Comparison of ENCODE assay signal across 14 cellular contexts in the genomic region with DNA sequence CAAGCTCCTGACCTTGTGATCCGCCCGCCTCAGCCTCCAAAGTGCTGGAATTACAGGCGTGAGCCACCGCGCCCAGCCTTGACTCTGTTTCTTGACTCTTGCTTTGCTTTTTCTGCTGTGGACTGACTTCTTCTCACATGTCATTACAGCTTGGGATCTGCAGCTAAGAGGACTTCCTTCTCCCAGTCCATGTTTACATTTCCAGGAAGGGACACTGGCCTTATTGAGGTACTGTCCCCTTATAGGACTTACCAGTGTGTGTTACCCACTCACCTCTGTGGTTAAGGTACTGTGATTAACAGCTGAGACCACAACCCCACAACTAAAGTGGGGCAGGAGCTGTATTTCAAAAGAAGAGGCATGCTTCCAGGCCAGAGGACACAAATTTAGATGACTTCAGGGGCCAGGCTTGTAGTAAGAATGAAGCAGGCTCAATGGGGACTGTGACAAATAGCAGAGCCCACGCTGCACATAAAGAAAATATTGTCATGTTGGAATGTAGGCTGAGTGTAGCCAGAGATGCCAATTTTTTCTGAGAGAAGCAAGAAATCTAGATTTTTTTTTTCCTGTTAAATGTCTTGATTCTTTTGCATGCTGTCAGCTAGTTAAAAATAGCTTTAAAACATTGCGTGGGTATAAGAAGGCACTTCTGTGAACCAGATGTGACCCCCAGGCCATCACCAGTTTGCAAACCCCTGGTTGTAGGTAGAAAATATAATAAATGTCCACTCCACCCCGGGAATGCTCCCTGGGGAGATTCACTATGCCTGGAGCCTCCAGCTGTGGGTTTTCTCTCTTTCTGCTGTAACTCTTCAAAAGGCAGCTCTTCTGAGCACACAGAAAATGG.
A peak's percentile ranks its signal among the peaks of the same experiment; 100 is the strongest.
DNase-seq lines count a peak whose midpoint lies in the region; ATAC-seq and TF ChIP-seq lines count a peak whose summit lies in the region.
"Had no signal": no experiment of that assay in that cellular context is flagged by ENCODE, and none has a peak within 500 bp of the region (broad histone marks: within the 10 kb centered on the region; RNA-seq: fewer than 3 reads in every experiment).

No MANE protein-coding gene starts in this region.

- H3K27ac ChIP-seq in endodermal cell (ENCODE audit: low read depth, low read length) (no peak overlapping the region), aorta (ENCODE audit: low read depth in 1 of 2, low read length in 2 of 2) (peak overlapping the region; percentile 90 to 97)

- H3K4me3 ChIP-seq in endodermal cell (ENCODE audit: low read length) = no peak overlapping the region
- H3K4me3 ChIP-seq in aorta (ENCODE audit: low read length in 2 of 2) = no peak overlapping the region

- H3K4me1 ChIP-seq in endodermal cell (ENCODE audit: control insufficient read depth, insufficient read depth, low read length) (no peaks in the 10 kb centered on the region), aorta (ENCODE audit: control insufficient read depth in 1 of 2, insufficient read depth in 2 of 2, low read length in 2 of 2) (peaks cover 2 to 5% of the 10 kb centered on the region in 2 donors)

- intact Hi-C loops in left cardiac atrium (cut with DNase I) (no loop called here), Right ventricle myocardium superior (cut with DNase I) (no loop called here), aorta (cut with DNase I) (no loop called here)

- DNase-seq in left cardiac atrium (no peak), Right ventricle myocardium superior (no peak), endodermal cell (peak; percentile 28), aorta (no peak), NCI-H2171 treated with DMSO at 0.1 percent for 48 hours (lab: John Stamatoyannopoulos, UW) (no peak)
- no peak for DNase-seq in activated T-cell treated with anti-CD3 and anti-CD28 coated beads, Interleukin-2, amount 50 U/mL, for 4 hours
- DNase-seq in activated naive CD4-positive, alpha-beta T cell treated with Interleukin-2 at 50 U/mL for 16 hours = no peak
- DNase-seq: ACHN; activated CD4-positive, alpha-beta memory T cell treated with anti-CD3 and anti-CD28 coated beads for 36 hours; effector memory CD8-positive, alpha-beta T cell; NCI-H187 treated with DMSO at 0.1 percent for 48 hours; NCI-H510A treated with DMSO at 0.1 percent for 48 hours had no signal

- TF ChIP-seq CTCF in endodermal cell (conservative IDR thresholded peaks at IDR 0.05) = no peak
- TF ChIP-seq CTCF in nephron (IDR thresholded peaks at IDR 0.05; ENCODE audit: unreplicated experiment in 3 of 3) = no peak

- no peaks in the 10 kb centered on the region for H3K9me3 ChIP-seq in endodermal cell (ENCODE audit: control insufficient read depth, low read length)
- H3K9me3 ChIP-seq in aorta (ENCODE audit: control insufficient read depth, low read length) = no peaks in the 10 kb centered on the region

- H3K4me1 Mint-ChIP-seq in endodermal cell (peaks cover 4% of the 10 kb centered on the region), nephron (peaks cover 19% of the 10 kb centered on the region)
- H3K4me1 Mint-ChIP-seq in activated T-cell treated with anti-CD3 and anti-CD28 coated beads, Interleukin-2, amount 50 U/mL, for 4 hours (ENCODE audit: low read depth) = peaks cover 3% of the 10 kb centered on the region
- H3K4me1 Mint-ChIP-seq: activated T-helper 17 cell treated with anti-CD3 and anti-CD28 coated beads, Interleukin-2, amount 50 U/mL, for 72 hours had no signal

- no peaks in the 10 kb centered on the region for H3K27me3 ChIP-seq in endodermal cell (ENCODE audit: control insufficient read depth, insufficient read depth, low read length, poor library complexity, severe bottlenecking)
- no peaks in the 10 kb centered on the region for H3K27me3 ChIP-seq in aorta (ENCODE audit: control insufficient read depth in 1 of 2, insufficient read depth in 2 of 2, low read length in 1 of 2)

- H3K9me3 Mint-ChIP-seq in endodermal cell = no peaks in the 10 kb centered on the region
- H3K9me3 Mint-ChIP-seq in nephron = no peaks in the 10 kb centered on the region
- H3K9me3 Mint-ChIP-seq in activated T-cell treated with anti-CD3 and anti-CD28 coated beads, Interleukin-2, amount 50 U/mL, for 4 hours = peaks cover 5% of the 10 kb centered on the region
- H3K9me3 Mint-ChIP-seq: activated T-helper 17 cell treated with anti-CD3 and anti-CD28 coated beads, Interleukin-2, amount 50 U/mL, for 72 hours; effector memory CD8-positive, alpha-beta T cell had no signal

- H3K27me3 Mint-ChIP-seq in endodermal cell (ENCODE audit: insufficient read depth) = no peaks in the 10 kb centered on the region
- H3K27me3 Mint-ChIP-seq in nephron (ENCODE audit: low read depth) = peaks cover 2% of the 10 kb centered on the region
- no peaks in the 10 kb centered on the region for H3K27me3 Mint-ChIP-seq in activated T-cell treated with anti-CD3 and anti-CD28 coated beads, Interleukin-2, amount 50 U/mL, for 4 hours (ENCODE audit: low read depth)
- H3K27me3 Mint-ChIP-seq: activated CD4-positive, alpha-beta memory T cell treated with anti-CD3 and anti-CD28 coated beads for 36 hours; activated T-helper 17 cell treated with anti-CD3 and anti-CD28 coated beads, Interleukin-2, amount 50 U/mL, for 72 hours had no signal

- 90 to 96% methylated on average over 4 to 8 of the region's 8 CpGs for WGBS in endodermal cell (ENCODE audit: insufficient coverage in 1 of 2, insufficient read length in 1 of 2), 2 experiments
- WGBS in aorta, 2 donors = 41 to 43% methylated on average over 7 to 8 of the region's 8 CpGs

- ATAC-seq in left cardiac atrium = peak; percentile 11 to 21
- no peak for ATAC-seq in Right ventricle myocardium superior (ENCODE audit: poor library complexity)
- ATAC-seq in aorta (ENCODE audit: low FRiP score) = peak; percentile 37
- ATAC-seq in activated T-cell treated with anti-CD3 and anti-CD28 coated beads, Interleukin-2, amount 50 U/mL, for 4 hours = no peak
- ATAC-seq: activated T-helper 17 cell treated with anti-CD3 and anti-CD28 coated beads, Interleukin-2, amount 50 U/mL, for 72 hours; effector memory CD8-positive, alpha-beta T cell had no signal

- H3K4me3 Mint-ChIP-seq in endodermal cell (no peak overlapping the region), nephron (no peak overlapping the region)
- no peak overlapping the region for H3K4me3 Mint-ChIP-seq in activated T-cell treated with anti-CD3 and anti-CD28 coated beads, Interleukin-2, amount 50 U/mL, for 4 hours
- H3K4me3 Mint-ChIP-seq: activated CD4-positive, alpha-beta memory T cell treated with anti-CD3 and anti-CD28 coated beads for 36 hours; activated T-helper 17 cell treated with anti-CD3 and anti-CD28 coated beads, Interleukin-2, amount 50 U/mL, for 72 hours; effector memory CD8-positive, alpha-beta T cell had no signal

- H3K36me3 Mint-ChIP-seq in endodermal cell (ENCODE audit: low read depth) (no peaks in the 10 kb centered on the region), nephron (ENCODE audit: low read depth) (no peaks in the 10 kb centered on the region)
- H3K36me3 Mint-ChIP-seq in activated T-cell treated with anti-CD3 and anti-CD28 coated beads, Interleukin-2, amount 50 U/mL, for 4 hours (ENCODE audit: insufficient read depth) = peaks cover 2% of the 10 kb centered on the region

- no peaks in the 10 kb centered on the region for H3K36me3 ChIP-seq in endodermal cell (ENCODE audit: control insufficient read depth, insufficient read depth, low read length)
- H3K36me3 ChIP-seq in aorta (ENCODE audit: control insufficient read depth in 1 of 2, insufficient read depth in 2 of 2, low read length in 1 of 2) = no peaks in the 10 kb centered on the region

- H3K9ac ChIP-seq in endodermal cell (ENCODE audit: extremely low read depth, low read length, poor library complexity, severe bottlenecking) = no peak overlapping the region

- H3K27ac Mint-ChIP-seq in endodermal cell = no peak overlapping the region
- peak overlapping the region; percentile 58 to 87 (median 82) for H3K27ac Mint-ChIP-seq in nephron
- H3K27ac Mint-ChIP-seq: activated CD4-positive, alpha-beta memory T cell treated with anti-CD3 and anti-CD28 coated beads for 36 hours; activated T-helper 17 cell treated with anti-CD3 and anti-CD28 coated beads, Interleukin-2, amount 50 U/mL, for 72 hours; effector memory CD8-positive, alpha-beta T cell had no signal

Comparison
In these comparisons a context has a peak if more than half of its experiments do, and no peak if none do; other contexts are left out.
1. ATAC-seq: peak in left cardiac atrium (2 of 2) and aorta (single experiment); none in Right ventricle myocardium superior (single experiment) and activated T-cell treated with anti-CD3 and anti-CD28 coated beads, Interleukin-2, amount 50 U/mL, for 4 hours (0 of 2).